Comparison of ENCODE assay signal across 29 cellular contexts in genomic region chr2:25842155-25842554, GRCh38.
"Had no signal": no experiment of that assay in that cellular context is flagged by ENCODE, and none has a peak within 500 bp of the region (broad histone marks: within the 10 kb centered on the region; RNA-seq: fewer than 3 reads in every experiment).

No MANE protein-coding gene starts in this region.

- H3K4me3 Mint-ChIP-seq: activated B cell treated with CpG ODN at 0.5 μM for 24 hours; activated CD4-positive, alpha-beta memory T cell treated with anti-CD3 and anti-CD28 coated beads for 36 hours; activated naive CD4-positive, alpha-beta T cell treated with anti-CD3 and anti-CD28 coated beads, Interleukin-2, amount 10 ng/mL, durations not matched to agents 7 days and 5 days; activated naive CD8-positive, alpha-beta T cell; activated naive CD8-positive, alpha-beta T cell treated with anti-CD3 and anti-CD28 coated beads, Interleukin-2, amount 50 U/mL, for 24 hours; activated T-cell treated with anti-CD3 and anti-CD28 coated beads, Interleukin-2, amount 50 U/mL, for 4 hours; T-cell; T-helper 17 cell had no signal

- H3K36me3 ChIP-seq: brain microvascular endothelial cell had no signal

- H3K9me3 ChIP-seq: MG63, Peyer's patch had no signal

- H3K27me3 Mint-ChIP-seq: activated B cell treated with CpG ODN at 0.5 μM for 24 hours; activated CD4-positive, alpha-beta memory T cell treated with anti-CD3 and anti-CD28 coated beads for 36 hours; activated naive CD4-positive, alpha-beta T cell treated with anti-CD3 and anti-CD28 coated beads, Interleukin-2, amount 10 ng/mL, durations not matched to agents 7 days and 5 days; activated naive CD8-positive, alpha-beta T cell; activated naive CD8-positive, alpha-beta T cell treated with anti-CD3 and anti-CD28 coated beads, Interleukin-2, amount 50 U/mL, for 24 hours; T-cell; T-helper 17 cell had no signal

- DNase-seq: activated B cell treated with CpG ODN at 0.5 μM for 24 hours; activated CD4-positive, alpha-beta memory T cell treated with anti-CD3 and anti-CD28 coated beads for 36 hours; activated CD4-positive, alpha-beta T cell treated with anti-CD3 and anti-CD28 coated beads for 4 hours; activated CD4-positive, alpha-beta T cell treated with anti-CD3 and anti-CD28 coated beads, Interleukin-2, amount 50 U/mL, for 1 hour; activated CD4-positive, CD25-positive, alpha-beta regulatory T cell treated with anti-CD3 and anti-CD28 coated beads, Interleukin-2, amount 50 U/mL, for 72 hours; activated CD8-positive, alpha-beta memory T cell treated with anti-CD3 and anti-CD28 coated beads, Interleukin-2, amount 50 U/mL, for 4 hours; activated effector memory CD4-positive, alpha-beta T cell treated with Interleukin-2 at 50 U/mL for 16 hours; activated naive CD4-positive, alpha-beta T cell treated with anti-CD3 and anti-CD28 coated beads, Interleukin-2, amount 10 ng/mL, durations not matched to agents 7 days and 5 days; activated naive CD8-positive, alpha-beta T cell treated with anti-CD3 and anti-CD28 coated beads, Interleukin-2, amount 50 U/mL, for 24 hours; activated T-cell treated with anti-CD3 and anti-CD28 coated beads for 4 hours; activated T-cell treated with anti-CD3 and anti-CD28 coated beads, Interleukin-2, amount 50 U/mL, for 4 hours; aorta; brain microvascular endothelial cell; MG63; NCI-H1092; NCI-H1436 treated with DMSO at 0.1 percent for 48 hours; NCI-H1694 treated with DMSO at 0.1 percent for 48 hours; NCI-H2029; NCI-H345; NCI-H524 treated with DMSO at 0.1 percent for 48 hours; Peyer's patch; RPMI8226; SIG-M5; T-cell; T-helper 17 cell; T-helper 9 cell had no signal

- H3K27ac ChIP-seq: brain microvascular endothelial cell, Peyer's patch, VCaP had no signal

- H3K9me3 Mint-ChIP-seq: activated CD4-positive, alpha-beta memory T cell treated with anti-CD3 and anti-CD28 coated beads for 36 hours; activated naive CD4-positive, alpha-beta T cell treated with anti-CD3 and anti-CD28 coated beads, Interleukin-2, amount 10 ng/mL, durations not matched to agents 7 days and 5 days; activated naive CD8-positive, alpha-beta T cell treated with anti-CD3 and anti-CD28 coated beads, Interleukin-2, amount 50 U/mL, for 24 hours had no signal

- H3K27me3 ChIP-seq: brain microvascular endothelial cell, MG63, Peyer's patch had no signal

- ATAC-seq: activated naive CD8-positive, alpha-beta T cell treated with anti-CD3 and anti-CD28 coated beads, Interleukin-2, amount 50 U/mL, for 24 hours; activated T-cell treated with anti-CD3 and anti-CD28 coated beads, Interleukin-2, amount 50 U/mL, for 4 hours; SK-N-SH treated with all-trans-retinoic acid at 6 μM for 48 hours; T-cell; T-helper 17 cell had no signal

- H3K4me1 Mint-ChIP-seq: activated B cell treated with CpG ODN at 0.5 μM for 24 hours had no signal

- H3K4me1 ChIP-seq: Peyer's patch had no signal

- H3K4me3 ChIP-seq: MG63, Peyer's patch had no signal

- H3K27ac Mint-ChIP-seq: activated B cell treated with CpG ODN at 0.5 μM for 24 hours; activated CD4-positive, alpha-beta memory T cell treated with anti-CD3 and anti-CD28 coated beads for 36 hours; activated naive CD4-positive, alpha-beta T cell treated with anti-CD3 and anti-CD28 coated beads, Interleukin-2, amount 10 ng/mL, durations not matched to agents 7 days and 5 days; activated naive CD8-positive, alpha-beta T cell; activated naive CD8-positive, alpha-beta T cell treated with anti-CD3 and anti-CD28 coated beads, Interleukin-2, amount 50 U/mL, for 24 hours; T-cell; T-helper 17 cell had no signal
